Comparison of ENCODE assay signal across 12 cellular contexts in genomic region chr15:99437315-99438221, GRCh38.
DNase-seq lines count a peak whose midpoint lies in the region; ATAC-seq, FAIRE-seq and TF ChIP-seq lines count a peak whose summit lies in the region.
"Had no signal": no experiment of that assay in that cellular context is flagged by ENCODE, and none has a peak within 500 bp of the region (broad histone marks: within the 10 kb centered on the region; RNA-seq: fewer than 3 reads in every experiment).

No MANE protein-coding gene starts in this region.

- H2BK120ac ChIP-seq in trophoblast cell (ENCODE audit: insufficient read depth, low read length, poor library complexity): peak overlapping the region; percentile 73

- H2AFZ ChIP-seq in trophoblast cell (ENCODE audit: insufficient read depth, low read length, poor library complexity): no peak overlapping the region
- no peak overlapping the region for H2AFZ ChIP-seq in PC-3 (ENCODE audit: low read length)

- no peaks in the 10 kb centered on the region for H3K27me3 ChIP-seq in trophoblast cell (ENCODE audit: insufficient read depth, low read length)
- H3K27me3 ChIP-seq in vagina: no peaks in the 10 kb centered on the region
- no peaks in the 10 kb centered on the region for H3K27me3 ChIP-seq in PC-3 (ENCODE audit: low read length)
- H3K27me3 ChIP-seq: breast epithelium, MG63 had no signal

- H3K9me3 ChIP-seq in trophoblast cell (ENCODE audit: insufficient read depth, low read depth, low read length) (no peaks in the 10 kb centered on the region), vagina (no peaks in the 10 kb centered on the region), PC-3 (ENCODE audit: low read length) (no peaks in the 10 kb centered on the region)
- H3K9me3 ChIP-seq: breast epithelium, MG63 had no signal

- POLR2A ChIA-PET in PC-3 (lab: Charles Lee; ENCODE audit: unreplicated experiment): no interaction called here

- no peak overlapping the region for H3K4me2 ChIP-seq in trophoblast cell (ENCODE audit: low read length)
- no peak overlapping the region for H3K4me2 ChIP-seq in PC-3 (ENCODE audit: low read length)

- peak overlapping the region; percentile 16 for H2AK5ac ChIP-seq in trophoblast cell (ENCODE audit: low read length)

- H3K79me1 ChIP-seq in trophoblast cell (ENCODE audit: low read length): peaks cover 14% of the 10 kb centered on the region

- H3K4ac ChIP-seq in trophoblast cell (ENCODE audit: low read depth, low read length): no peak overlapping the region

- no peaks in the 10 kb centered on the region for H3K9me2 ChIP-seq in PC-3 (replicated peaks; ENCODE audit: low read length)

- H3K27ac ChIP-seq in trophoblast cell (ENCODE audit: low read depth, low read length): no peak overlapping the region
- H3K27ac ChIP-seq in vagina: peak overlapping the region; percentile 26
- H3K27ac ChIP-seq in PC-3 (ENCODE audit: low read length): no peak overlapping the region

- H2BK5ac ChIP-seq in trophoblast cell (ENCODE audit: low read depth, low read length, poor library complexity): no peak overlapping the region

- no peaks in the 10 kb centered on the region for H4K20me1 ChIP-seq in PC-3 (ENCODE audit: low read length)

- H3K9ac ChIP-seq in trophoblast cell (ENCODE audit: low read length) (peak overlapping the region; percentile 14), PC-3 (ENCODE audit: low read length) (no peak overlapping the region)

- peak overlapping the region; percentile 5 for H2BK12ac ChIP-seq in trophoblast cell (ENCODE audit: low read length)

- TF ChIP-seq CTCF in vagina (IDR thresholded peaks at IDR 0.05) (no peak), PC-3 (conservative IDR thresholded peaks at IDR 0.05; ENCODE audit: low read depth, low read length) (no peak)

- H3K4me1 ChIP-seq in trophoblast cell (ENCODE audit: control insufficient read depth in 1 of 2, insufficient read depth in 2 of 2, low read length in 2 of 2) (peaks cover 14 to 23% of the 10 kb centered on the region in 2 experiments), vagina (peaks cover 67% of the 10 kb centered on the region), PC-3 (ENCODE audit: insufficient read depth, low read length) (peaks cover 36% of the 10 kb centered on the region)

- no peaks in the 10 kb centered on the region for H3F3A ChIP-seq in PC-3 (ENCODE audit: low read length, unreplicated experiment)

- H4K91ac ChIP-seq in trophoblast cell (ENCODE audit: low read depth, low read length): peak overlapping the region; percentile 78

- no peak overlapping the region for H4K12ac ChIP-seq in trophoblast cell (ENCODE audit: low read depth, low read length)

- H3K4me3 ChIP-seq in trophoblast cell (ENCODE audit: low read depth, low read length): no peak overlapping the region
- no peak overlapping the region for H3K4me3 ChIP-seq in vagina
- H3K4me3 ChIP-seq in PC-3 (ENCODE audit: low read length): no peak overlapping the region
- H3K4me3 ChIP-seq: breast epithelium, MG63 had no signal

- BruUV-seq in PC-3 (replicated peaks; lab: Mats Ljungman, UMichigan): no TSS peak

- H3K36me3 ChIP-seq in trophoblast cell (ENCODE audit: control insufficient read depth in 1 of 2, insufficient read depth in 2 of 2, low read length in 2 of 2): no peaks in the 10 kb centered on the region
- no peaks in the 10 kb centered on the region for H3K36me3 ChIP-seq in vagina
- no peaks in the 10 kb centered on the region for H3K36me3 ChIP-seq in PC-3 (ENCODE audit: low read depth, low read length)
- H3K36me3 ChIP-seq: breast epithelium, MG63 had no signal

- CTCF ChIA-PET in PC-3 (lab: Charles Lee): no interaction called here

- H4K8ac ChIP-seq in trophoblast cell (ENCODE audit: low read depth, low read length): peak overlapping the region; percentile 72

- WGBS in trophoblast cell (ENCODE audit: extremely low coverage, insufficient coverage, insufficient read length): no CpG with 5 or more reads among the region's 23 CpGs

- H3K79me2 ChIP-seq in trophoblast cell (ENCODE audit: control insufficient read depth, insufficient read depth, low read length, poor library complexity): peaks cover 3% of the 10 kb centered on the region
- no peaks in the 10 kb centered on the region for H3K79me2 ChIP-seq in PC-3 (ENCODE audit: low read length)

- ATAC-seq in Right ventricle myocardium superior (ENCODE audit: poor library complexity): no peak
- no peak for ATAC-seq in left ventricle myocardium superior
- no peak for ATAC-seq in PC-3

- TF ChIP-seq POLR2A in vagina (IDR thresholded peaks at IDR 0.05): no peak

- H3K14ac ChIP-seq in trophoblast cell (ENCODE audit: low read length): peak overlapping the region; percentile 32

- no peak for FAIRE-seq in frontal cortex (lab: Jason Lieb, UNC)

- no peak overlapping the region for H3K18ac ChIP-seq in trophoblast cell (ENCODE audit: low read length)

- intact Hi-C loops in Right ventricle myocardium superior (cut with DNase I): no loop called here
- intact Hi-C loops in left ventricle myocardium superior (cut with micrococcal nuclease): no loop called here
- intact Hi-C loops in cardiac septum (cut with DNase I): loop anchor here (5.0 kb wide), 1 partner anchor 130 kb away; the partner anchor contains the start of gene MEF2A
- intact Hi-C loops in vagina (cut with DNase I): no loop called here
- intact Hi-C loops in PC-3 (cut with micrococcal nuclease): no loop called here

- DNase-seq in Right ventricle myocardium superior: peak; percentile 33
- no peak for DNase-seq in left ventricle myocardium superior
- DNase-seq in cardiac septum (ENCODE audit: low spot score): peak; percentile 74
- DNase-seq in trophoblast cell: no peak
- DNase-seq in vagina (ENCODE audit: extremely low spot score in 2 of 2): no peak
- DNase-seq in PC-3: no peak
- DNase-seq in frontal cortex (ENCODE audit: low spot score in 2 of 2): no peak
- DNase-seq in superior temporal gyrus (ENCODE audit: extremely low spot score): no peak
- DNase-seq: HFFc6, MG63, NCI-H526 had no signal

- no peak overlapping the region for H3K23ac ChIP-seq in trophoblast cell (ENCODE audit: low read length)

Comparison
In these comparisons a context has a peak if more than half of its experiments do, and no peak if none do; other contexts are left out.
1. DNase-seq: peak in Right ventricle myocardium superior (single experiment) and cardiac septum (single experiment); none in left ventricle myocardium superior (single experiment), trophoblast cell (0 of 2), vagina (0 of 2), PC-3 (single experiment), frontal cortex (0 of 2) and superior temporal gyrus (single experiment).